In genomic region chr19:8630796-8631424, GRCh38 we compare ENCODE assay signal across 1 cellular context.
TF ChIP-seq lines count a peak whose summit lies in the region.

No MANE protein-coding gene starts in this region.

TF ChIP-seq in A549, 52 proteins besides CTCF, POLR2A, EP300 and RAD21:
- TF ChIP-seq PHF8 (IDR thresholded peaks at IDR 0.05; ENCODE audit: borderline replicate concordance, low read depth), result no peak
- TF ChIP-seq NPAS2 (CRISPR knock-in tag; IDR thresholded peaks at IDR 0.05; ENCODE audit: borderline replicate concordance), result no peak
- no peak for TF ChIP-seq RNF2 (IDR thresholded peaks at IDR 0.05; ENCODE audit: borderline replicate concordance, low read depth)
- TF ChIP-seq, protein P1, sequence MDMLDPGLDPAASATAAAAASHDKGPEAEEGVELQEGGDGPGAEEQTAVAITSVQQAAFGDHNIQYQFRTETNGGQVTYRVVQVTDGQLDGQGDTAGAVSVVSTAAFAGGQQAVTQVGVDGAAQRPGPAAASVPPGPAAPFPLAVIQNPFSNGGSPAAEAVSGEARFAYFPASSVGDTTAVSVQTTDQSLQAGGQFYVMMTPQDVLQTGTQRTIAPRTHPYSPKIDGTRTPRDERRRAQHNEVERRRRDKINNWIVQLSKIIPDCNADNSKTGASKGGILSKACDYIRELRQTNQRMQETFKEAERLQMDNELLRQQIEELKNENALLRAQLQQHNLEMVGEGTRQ (IDR thresholded peaks at IDR 0.05), result no peak
- 0 out of 4 replicates have a peak, but pooled peaks of 1 of the 2 experiments have one; percentile 7 for TF ChIP-seq CEBPB (IDR thresholded peaks at IDR 0.05)
- no peak for TF ChIP-seq HOXA7 (CRISPR knock-in tag; IDR thresholded peaks at IDR 0.05)
- no peak for TF ChIP-seq ZSCAN20 (CRISPR knock-in tag; IDR thresholded peaks at IDR 0.05)
- TF ChIP-seq, protein P2, sequence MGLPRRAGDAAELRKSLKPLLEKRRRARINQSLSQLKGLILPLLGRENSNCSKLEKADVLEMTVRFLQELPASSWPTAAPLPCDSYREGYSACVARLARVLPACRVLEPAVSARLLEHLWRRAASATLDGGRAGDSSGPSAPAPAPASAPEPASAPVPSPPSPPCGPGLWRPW (IDR thresholded peaks at IDR 0.05), result no peak
- no peak for TF ChIP-seq CHD2 (IDR thresholded peaks at IDR 0.05; ENCODE audit: low read length, partially characterized antibody)
- TF ChIP-seq FOSB (CRISPR knock-in tag; IDR thresholded peaks at IDR 0.05), result no peak
- TF ChIP-seq JUNB (IDR thresholded peaks at IDR 0.05), result 0 out of 2 replicates have a peak, but pooled peaks have one; percentile 56
- TF ChIP-seq MAZ (IDR thresholded peaks at IDR 0.05; ENCODE audit: borderline replicate concordance, low read depth, low read length), result no peak
- no peak for TF ChIP-seq EHMT2 (IDR thresholded peaks at IDR 0.05; ENCODE audit: low read depth)
- TF ChIP-seq, protein P3, sequence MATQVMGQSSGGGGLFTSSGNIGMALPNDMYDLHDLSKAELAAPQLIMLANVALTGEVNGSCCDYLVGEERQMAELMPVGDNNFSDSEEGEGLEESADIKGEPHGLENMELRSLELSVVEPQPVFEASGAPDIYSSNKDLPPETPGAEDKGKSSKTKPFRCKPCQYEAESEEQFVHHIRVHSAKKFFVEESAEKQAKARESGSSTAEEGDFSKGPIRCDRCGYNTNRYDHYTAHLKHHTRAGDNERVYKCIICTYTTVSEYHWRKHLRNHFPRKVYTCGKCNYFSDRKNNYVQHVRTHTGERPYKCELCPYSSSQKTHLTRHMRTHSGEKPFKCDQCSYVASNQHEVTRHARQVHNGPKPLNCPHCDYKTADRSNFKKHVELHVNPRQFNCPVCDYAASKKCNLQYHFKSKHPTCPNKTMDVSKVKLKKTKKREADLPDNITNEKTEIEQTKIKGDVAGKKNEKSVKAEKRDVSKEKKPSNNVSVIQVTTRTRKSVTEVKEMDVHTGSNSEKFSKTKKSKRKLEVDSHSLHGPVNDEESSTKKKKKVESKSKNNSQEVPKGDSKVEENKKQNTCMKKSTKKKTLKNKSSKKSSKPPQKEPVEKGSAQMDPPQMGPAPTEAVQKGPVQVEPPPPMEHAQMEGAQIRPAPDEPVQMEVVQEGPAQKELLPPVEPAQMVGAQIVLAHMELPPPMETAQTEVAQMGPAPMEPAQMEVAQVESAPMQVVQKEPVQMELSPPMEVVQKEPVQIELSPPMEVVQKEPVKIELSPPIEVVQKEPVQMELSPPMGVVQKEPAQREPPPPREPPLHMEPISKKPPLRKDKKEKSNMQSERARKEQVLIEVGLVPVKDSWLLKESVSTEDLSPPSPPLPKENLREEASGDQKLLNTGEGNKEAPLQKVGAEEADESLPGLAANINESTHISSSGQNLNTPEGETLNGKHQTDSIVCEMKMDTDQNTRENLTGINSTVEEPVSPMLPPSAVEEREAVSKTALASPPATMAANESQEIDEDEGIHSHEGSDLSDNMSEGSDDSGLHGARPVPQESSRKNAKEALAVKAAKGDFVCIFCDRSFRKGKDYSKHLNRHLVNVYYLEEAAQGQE (IDR thresholded peaks at IDR 0.05), result no peak
- no peak for TF ChIP-seq HOXB13 (CRISPR knock-in tag; IDR thresholded peaks at IDR 0.05; ENCODE audit: low read depth)
- no peak for TF ChIP-seq MAX (IDR thresholded peaks at IDR 0.05)
- no peak for TF ChIP-seq POLR2AphosphoS2 (conservative IDR thresholded peaks at IDR 0.05; ENCODE audit: low read length)
- TF ChIP-seq, protein P4, sequence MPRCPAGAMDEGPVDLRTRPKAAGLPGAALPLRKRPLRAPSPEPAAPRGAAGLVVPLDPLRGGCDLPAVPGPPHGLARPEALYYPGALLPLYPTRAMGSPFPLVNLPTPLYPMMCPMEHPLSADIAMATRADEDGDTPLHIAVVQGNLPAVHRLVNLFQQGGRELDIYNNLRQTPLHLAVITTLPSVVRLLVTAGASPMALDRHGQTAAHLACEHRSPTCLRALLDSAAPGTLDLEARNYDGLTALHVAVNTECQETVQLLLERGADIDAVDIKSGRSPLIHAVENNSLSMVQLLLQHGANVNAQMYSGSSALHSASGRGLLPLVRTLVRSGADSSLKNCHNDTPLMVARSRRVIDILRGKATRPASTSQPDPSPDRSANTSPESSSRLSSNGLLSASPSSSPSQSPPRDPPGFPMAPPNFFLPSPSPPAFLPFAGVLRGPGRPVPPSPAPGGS (IDR thresholded peaks at IDR 0.05), result 0 out of 3 replicates have a peak, but pooled peaks have one; percentile 52
- TF ChIP-seq ELK1 (IDR thresholded peaks at IDR 0.05; ENCODE audit: low read depth, low read length), result no peak
- TF ChIP-seq HOXB5 (CRISPR knock-in tag; IDR thresholded peaks at IDR 0.05), result no peak
